1 cellular context compared by ENCODE assay signal in genomic region chr1:181112071-181112929, GRCh38.
TF ChIP-seq lines count a peak whose summit lies in the region.

No MANE protein-coding gene starts in this region.

TF ChIP-seq in K562, 482 proteins besides CTCF, POLR2A, EP300 and RAD21 (continued from another document and continues in another):
- no peak for TF ChIP-seq E2F4 (CRISPR knock-in tag; IDR thresholded peaks at IDR 0.05; ENCODE audit: low read depth)
- TF ChIP-seq YBX1 (IDR thresholded peaks at IDR 0.05), result no peak
- no peak for TF ChIP-seq ZNF764 (CRISPR knock-in tag; IDR thresholded peaks at IDR 0.05; ENCODE audit: low read depth)
- no peak for TF ChIP-seq ZBTB34 (CRISPR knock-in tag; IDR thresholded peaks at IDR 0.05)
- TF ChIP-seq PHB (CRISPR knock-in tag; IDR thresholded peaks at IDR 0.05), result no peak
- TF ChIP-seq CREB1 (IDR thresholded peaks at IDR 0.05), result no peak
- TF ChIP-seq CREB1 (CRISPR knock-in tag; IDR thresholded peaks at IDR 0.05), result no peak
- TF ChIP-seq TAF9B (IDR thresholded peaks at IDR 0.05; ENCODE audit: partially characterized antibody), result no peak
- peak; percentile 87 for TF ChIP-seq MAFK (IDR thresholded peaks at IDR 0.05; ENCODE audit: low read length)
- 0 out of 2 replicates have a peak, but pooled peaks have one; percentile 24 for TF ChIP-seq ETV5 (CRISPR knock-in tag; IDR thresholded peaks at IDR 0.05; ENCODE audit: low read depth)
- no peak for TF ChIP-seq REST (CRISPR knock-in tag; IDR thresholded peaks at IDR 0.05; ENCODE audit: low read depth)
- TF ChIP-seq HDAC8 (tag; IDR thresholded peaks at IDR 0.05), result no peak
- no peak for TF ChIP-seq TSHZ1 (CRISPR knock-in tag; IDR thresholded peaks at IDR 0.05)
- TF ChIP-seq ZBTB8A (IDR thresholded peaks at IDR 0.05; ENCODE audit: partially characterized antibody), result no peak
- TF ChIP-seq NR2C1 (IDR thresholded peaks at IDR 0.05), result no peak
- TF ChIP-seq NR2C1 (tag; IDR thresholded peaks at IDR 0.05), result no peak
- TF ChIP-seq ZNF766 (CRISPR knock-in tag; conservative IDR thresholded peaks at IDR 0.05), result no peak; the same call in 1 of the 2 replicates
- no peak for TF ChIP-seq SREBF2 (CRISPR knock-in tag; IDR thresholded peaks at IDR 0.05)
- TF ChIP-seq CCNT2 (IDR thresholded peaks at IDR 0.05; ENCODE audit: borderline replicate concordance, extremely low read depth, insufficient read length, low read depth, low read length), result no peak
- no peak for TF ChIP-seq ZNF277 (CRISPR knock-in tag; IDR thresholded peaks at IDR 0.05; ENCODE audit: borderline replicate concordance)
- TF ChIP-seq TBL1XR1 (IDR thresholded peaks at IDR 0.05; ENCODE audit: low read length in 2 of 2), result peak in 1 of 2 experiments; percentile 71; a peak in 1 of 4 replicates
- TF ChIP-seq ZNF146 (CRISPR knock-in tag; IDR thresholded peaks at IDR 0.05; ENCODE audit: unreplicated experiment), result no peak
- no peak for TF ChIP-seq TCFL5 (CRISPR knock-in tag; conservative IDR thresholded peaks at IDR 0.05)
- TF ChIP-seq ZNF589 (CRISPR knock-in tag; IDR thresholded peaks at IDR 0.05; ENCODE audit: low read depth), result no peak
- TF ChIP-seq THRB (CRISPR knock-in tag; conservative IDR thresholded peaks at IDR 0.05), result no peak
- TF ChIP-seq CBX5 (IDR thresholded peaks at IDR 0.05; ENCODE audit: borderline replicate concordance, low read depth), result no peak
- TF ChIP-seq MAFG (tag; conservative IDR thresholded peaks at IDR 0.05), result peak; percentile 90
- no peak for TF ChIP-seq ZNF318 (IDR thresholded peaks at IDR 0.05; ENCODE audit: borderline replicate concordance in 1 of 2, low read depth in 1 of 2)
- TF ChIP-seq FOS (IDR thresholded peaks at IDR 0.05; ENCODE audit: extremely low read depth, insufficient read length), result peak; percentile 35
- no peak for TF ChIP-seq FOXJ3 (CRISPR knock-in tag; IDR thresholded peaks at IDR 0.05)
- no peak for TF ChIP-seq CREB3 (tag; conservative IDR thresholded peaks at IDR 0.05; ENCODE audit: low read depth)
- TF ChIP-seq RBM14 (IDR thresholded peaks at IDR 0.05; ENCODE audit: borderline replicate concordance, insufficient read depth, low read depth, low read length), result no peak
- TF ChIP-seq GMEB1 (CRISPR knock-in tag; IDR thresholded peaks at IDR 0.05), result no peak
- no peak for TF ChIP-seq BRCA1 (IDR thresholded peaks at IDR 0.05)
- no peak for TF ChIP-seq BRCA1 (CRISPR knock-in tag; IDR thresholded peaks at IDR 0.05)
- TF ChIP-seq NEUROD1 (IDR thresholded peaks at IDR 0.05; ENCODE audit: borderline replicate concordance, low read depth, low read length, partially characterized antibody), result no peak
- TF ChIP-seq BCOR (IDR thresholded peaks at IDR 0.05), result no peak
- peak; percentile 89 for TF ChIP-seq SMARCA4 (IDR thresholded peaks at IDR 0.05)
